ENCODE assay signal across 8 cellular contexts in the genomic region with DNA sequence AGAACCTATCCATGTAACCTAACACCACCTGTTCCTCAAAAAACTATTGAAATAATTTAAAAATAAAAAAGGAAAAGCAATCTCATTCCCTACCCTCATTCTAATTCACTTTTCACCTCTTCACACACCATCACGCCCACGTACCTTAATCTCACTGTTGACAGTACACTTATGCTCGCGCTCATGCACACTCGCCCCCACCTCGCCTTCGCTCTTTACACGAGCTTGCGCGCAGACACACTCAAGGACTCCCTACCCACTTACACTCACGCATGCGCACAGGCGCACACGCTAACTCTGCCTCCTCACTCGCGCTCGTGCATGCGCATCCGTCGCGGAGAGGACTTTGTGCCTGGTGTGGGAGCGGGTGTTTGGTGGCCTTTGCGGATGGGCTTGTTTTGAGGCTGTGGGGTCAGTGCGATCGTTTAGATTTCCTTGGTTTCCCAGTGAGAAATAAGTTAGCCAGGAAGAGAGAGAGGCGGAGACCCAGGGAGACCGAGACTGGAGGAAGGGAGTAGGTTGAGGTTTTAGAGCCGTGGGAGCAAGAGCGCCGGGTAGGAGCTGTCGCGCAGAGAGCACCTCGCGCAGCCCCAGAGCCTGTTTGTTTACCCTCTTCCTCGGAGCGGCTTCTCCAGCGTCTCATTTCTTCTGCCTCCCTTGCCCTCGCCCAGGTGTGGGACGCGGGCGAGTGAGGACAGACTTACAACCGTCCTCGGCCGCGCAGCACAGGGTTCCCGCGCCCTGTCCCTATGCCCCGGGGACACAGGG. TPM values are rescaled to one million over a fixed set of nuclear protein-coding genes. Genes with fewer than 3 reads are reported as not detected.
DNase-seq lines count a peak whose midpoint lies in the region; ATAC-seq and TF ChIP-seq lines count a peak whose summit lies in the region.

No MANE protein-coding gene starts in this region.

- H3K4me1 ChIP-seq in thymus (ENCODE audit: control insufficient read depth, insufficient read depth, low read length), result peaks cover 4% of the 10 kb centered on the region

- peaks cover 0 to 1% (median 0%) of the 10 kb centered on the region in 3 donors for H3K9me3 Mint-ChIP-seq in IgD-negative memory B cell
- H3K9me3 Mint-ChIP-seq in activated naive CD4-positive, alpha-beta T cell treated with anti-CD3 and anti-CD28 coated beads, Interleukin-2, amount 10 ng/mL, durations not matched to agents 7 days and 5 days, result no peaks in the 10 kb centered on the region
- H3K9me3 Mint-ChIP-seq in osteocyte (ENCODE audit: unreplicated experiment), result no peaks in the 10 kb centered on the region

- CTCF ChIA-PET in activated naive CD4-positive, alpha-beta T cell treated with anti-CD3 and anti-CD28 coated beads, Interleukin-2, amount 10 ng/mL, durations not matched to agents 7 days and 5 days (lab: Charles Lee), result interaction anchor here (0.6 kb wide), 1 partner anchor 186 kb away, joined by 3 read pairs; no protein-coding TSS in a partner anchor

- DNase-seq in COLO829 (ENCODE audit: low spot score), result peak; percentile 95
- peak; percentile 73 for DNase-seq in SHP77 treated with DMSO at 0.1 percent for 48 hours (lab: John Stamatoyannopoulos, UW)
- DNase-seq in activated naive CD4-positive, alpha-beta T cell treated with anti-CD3 and anti-CD28 coated beads, Interleukin-2, amount 10 ng/mL, durations not matched to agents 7 days and 5 days, result peak; percentile 83
- DNase-seq in head of caudate nucleus, result peak; percentile 68 to 95 (median 87)
- peak; percentile 93 for DNase-seq in osteocyte (ENCODE audit: extremely low spot score, unreplicated experiment)

- no peak overlapping the region for H3K27ac ChIP-seq in thymus (ENCODE audit: low read depth)

- intact Hi-C loops in head of caudate nucleus (cut with DNase I), result no loop called here

- TF ChIP-seq CTCF in osteocyte (IDR thresholded peaks at IDR 0.05), result no peak

- H3K36me3 ChIP-seq in thymus (ENCODE audit: control insufficient read depth, insufficient read depth), result no peaks in the 10 kb centered on the region

- H3K4me3 Mint-ChIP-seq in IgD-negative memory B cell (peak overlapping the region; percentile 54 to 92 (median 90)), osteocyte (ENCODE audit: unreplicated experiment) (peak overlapping the region; percentile 91)
- H3K4me3 Mint-ChIP-seq in activated naive CD4-positive, alpha-beta T cell treated with anti-CD3 and anti-CD28 coated beads, Interleukin-2, amount 10 ng/mL, durations not matched to agents 7 days and 5 days, result peak overlapping the region; percentile 68

- peak; percentile 61 for ATAC-seq in GM21360 (IDR thresholded peaks at IDR 0.05; ENCODE audit: unreplicated experiment)

- H3K4me1 Mint-ChIP-seq in IgD-negative memory B cell (peaks cover 10 to 19% (median 19%) of the 10 kb centered on the region in 3 donors), osteocyte (ENCODE audit: unreplicated experiment) (peaks cover 8% of the 10 kb centered on the region)
- H3K4me1 Mint-ChIP-seq in activated naive CD4-positive, alpha-beta T cell treated with anti-CD3 and anti-CD28 coated beads, Interleukin-2, amount 10 ng/mL, durations not matched to agents 7 days and 5 days, result peaks cover 34% of the 10 kb centered on the region

- H3K36me3 Mint-ChIP-seq in IgD-negative memory B cell (no peaks in the 10 kb centered on the region), osteocyte (ENCODE audit: unreplicated experiment) (no peaks in the 10 kb centered on the region)
- no peaks in the 10 kb centered on the region for H3K36me3 Mint-ChIP-seq in activated naive CD4-positive, alpha-beta T cell treated with anti-CD3 and anti-CD28 coated beads, Interleukin-2, amount 10 ng/mL, durations not matched to agents 7 days and 5 days

- peaks cover 2% of the 10 kb centered on the region for H3K9me3 ChIP-seq in thymus (ENCODE audit: control insufficient read depth)

- 1% methylated on average over 48 of the region's 48 CpGs for WGBS in thymus

- H3K27ac Mint-ChIP-seq in IgD-negative memory B cell (peak overlapping the region; percentile 11 to 88 (median 59)), osteocyte (ENCODE audit: unreplicated experiment) (peak overlapping the region; percentile 72)
- no peak overlapping the region for H3K27ac Mint-ChIP-seq in activated naive CD4-positive, alpha-beta T cell treated with anti-CD3 and anti-CD28 coated beads, Interleukin-2, amount 10 ng/mL, durations not matched to agents 7 days and 5 days

- H3K27me3 ChIP-seq in thymus (ENCODE audit: control insufficient read depth, insufficient read depth), result peaks cover 67% of the 10 kb centered on the region

- H3K27me3 Mint-ChIP-seq in IgD-negative memory B cell (peaks cover 59% of the 10 kb centered on the region), osteocyte (ENCODE audit: unreplicated experiment) (peaks cover 4% of the 10 kb centered on the region)
- H3K27me3 Mint-ChIP-seq in activated naive CD4-positive, alpha-beta T cell treated with anti-CD3 and anti-CD28 coated beads, Interleukin-2, amount 10 ng/mL, durations not matched to agents 7 days and 5 days, result peaks cover 77% of the 10 kb centered on the region

- H3K4me3 ChIP-seq in thymus (ENCODE audit: low read length), result peak overlapping the region; percentile 47

RNA-seq across cellular contexts. Expression of a gene that starts 8.1 kb away (rescaled TPM):
- polyA plus RNA-seq in IgD-negative memory B cell (1.2 TPM), thymus (0.14 TPM)
- 0.35 and 0.47 TPM in 2 replicates for total RNA-seq in osteocyte

RNA-seq across cellular contexts. Expression of a gene that starts 27.4 kb away (rescaled TPM):
- 43.6 TPM for polyA plus RNA-seq in IgD-negative memory B cell
- 55.9 and 64.1 TPM in 2 replicates for total RNA-seq in osteocyte
- polyA plus RNA-seq in thymus, result 25.9 TPM
